10 cellular contexts compared by ENCODE assay signal in genomic region chr12:9372202-9372601, GRCh38.
A peak's percentile ranks its signal among the peaks of the same experiment; 100 is the strongest.
DNase-seq lines count a peak whose midpoint lies in the region; ATAC-seq and TF ChIP-seq lines count a peak whose summit lies in the region.
"Had no signal": no experiment of that assay in that cellular context is flagged by ENCODE, and none has a peak within 500 bp of the region (broad histone marks: within the 10 kb centered on the region; RNA-seq: fewer than 3 reads in every experiment).

No MANE protein-coding gene starts in this region.

- H3K4me3 ChIP-seq in Loucy (ENCODE audit: low read length, poor library complexity, severe bottlenecking) = no peak overlapping the region
- H3K4me3 ChIP-seq in adrenal gland = no peak overlapping the region

- H3K4me1 ChIP-seq in Loucy (ENCODE audit: insufficient read depth, low read length, poor library complexity, severe bottlenecking) (no peaks in the 10 kb centered on the region), adrenal gland (replicated peaks in 1 of 2) (no peaks in the 10 kb centered on the region)

- no peaks in the 10 kb centered on the region for H4K20me1 ChIP-seq in Loucy (ENCODE audit: insufficient read depth, low read length, poor library complexity, severe bottlenecking)

- ATAC-seq in HG02623 (IDR thresholded peaks at IDR 0.05; ENCODE audit: unreplicated experiment) (no peak), HG02840 (IDR thresholded peaks at IDR 0.05; ENCODE audit: low FRiP score, unreplicated experiment) (no peak)

- peak; percentile 3 for DNase-seq in EH (ENCODE audit: low read depth)
- peak; percentile 11 for DNase-seq in cerebellar cortex (ENCODE audit: low spot score)
- peak; percentile 53 for DNase-seq in medulla oblongata (ENCODE audit: extremely low spot score)
- no peak for DNase-seq in adrenal gland
- DNase-seq in amygdala (lab: John Stamatoyannopoulos, UW) = no peak
- DNase-seq: central memory CD4-positive, alpha-beta T cell; posterior cingulate gyrus had no signal

- no peak overlapping the region for H3K9ac ChIP-seq in Loucy (ENCODE audit: low read depth, low read length, poor library complexity, severe bottlenecking)

- no peak overlapping the region for H3K27ac ChIP-seq in adrenal gland

- no peaks in the 10 kb centered on the region for H3K9me2 ChIP-seq in Loucy (replicated peaks; ENCODE audit: low read depth, low read length)

- H3K9me3 ChIP-seq in Loucy (ENCODE audit: insufficient read depth, low read depth, low read length) = no peaks in the 10 kb centered on the region
- no peaks in the 10 kb centered on the region for H3K9me3 ChIP-seq in adrenal gland (replicated peaks in 1 of 3)

- no peaks in the 10 kb centered on the region for H3K79me2 ChIP-seq in Loucy (ENCODE audit: insufficient read depth, low read length)

- TF ChIP-seq CTCF in Loucy (conservative IDR thresholded peaks at IDR 0.05; ENCODE audit: low read length) (peak; percentile 38), adrenal gland (IDR thresholded peaks at IDR 0.05) (no peak)

- no peaks in the 10 kb centered on the region for H3F3A ChIP-seq in Loucy (ENCODE audit: low read depth)

- no peak for TF ChIP-seq POLR2A in adrenal gland (IDR thresholded peaks at IDR 0.05)

- 64 to 85% (median 77%) methylated on average over 2 of the region's 2 CpGs for WGBS in adrenal gland, 4 donors

- H3K4me2 ChIP-seq in Loucy (ENCODE audit: low read depth, low read length, poor library complexity, severe bottlenecking) = no peak overlapping the region

- no peaks in the 10 kb centered on the region for H3K36me3 ChIP-seq in Loucy (ENCODE audit: insufficient read depth, low read length)
- no peaks in the 10 kb centered on the region for H3K36me3 ChIP-seq in adrenal gland (replicated peaks in 1 of 2)

- H3K27me3 ChIP-seq in Loucy (ENCODE audit: insufficient read depth, low read length, poor library complexity, severe bottlenecking) (no peaks in the 10 kb centered on the region), adrenal gland (no peaks in the 10 kb centered on the region)

- H2AFZ ChIP-seq in Loucy (ENCODE audit: low read length) = no peak overlapping the region

- intact Hi-C loops in adrenal gland (cut with DNase I) = no loop called here

Comparison
In these comparisons a context has a peak if more than half of its experiments do, and no peak if none do; other contexts are left out.
1. DNase-seq: peak in EH (single experiment), cerebellar cortex (single experiment) and medulla oblongata (single experiment); none in adrenal gland (0 of 7) and amygdala (0 of 56).